In the genomic region with DNA sequence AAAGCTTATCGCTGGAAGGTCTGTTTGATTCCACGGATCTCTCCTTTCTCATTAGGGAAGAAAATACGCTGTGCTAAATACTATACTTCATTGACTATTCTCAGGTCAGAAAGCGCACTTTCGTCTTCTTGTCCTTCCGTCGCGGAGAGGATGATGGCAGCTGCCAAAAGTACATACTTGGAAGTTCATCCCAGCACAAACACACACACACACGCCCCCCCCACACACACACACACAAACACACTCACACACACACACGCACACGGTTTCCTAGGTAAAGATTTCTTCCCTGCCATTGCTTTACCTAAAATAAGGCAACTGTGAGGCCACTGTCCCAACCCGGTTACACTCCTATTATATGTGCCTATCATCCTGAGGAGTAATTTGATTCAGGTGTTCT, we compare ENCODE assay signal across 11 cellular contexts. TPM values are rescaled to one million over a fixed set of nuclear protein-coding genes. Genes with fewer than 3 reads are reported as not detected.
A peak's percentile ranks its signal among the peaks of the same experiment; 100 is the strongest.
DNase-seq lines count a peak whose midpoint lies in the region; ATAC-seq, FAIRE-seq and TF ChIP-seq lines count a peak whose summit lies in the region.
"Not testable (repeated sequence)": the region's sequence is repeated elsewhere in the genome, so short reads cannot be mapped to it uniquely, and the experiment has no call there.
"Had no signal": no experiment of that assay in that cellular context is flagged by ENCODE, and none has a peak within 500 bp of the region (broad histone marks: within the 10 kb centered on the region; RNA-seq: fewer than 3 reads in every experiment).

No MANE protein-coding gene starts in this region.

- not testable (repeated sequence) for H3K27ac ChIP-seq in SJSA1; kidney (ENCODE audit: low read depth in 2 of 2, low read length in 2 of 2); sigmoid colon; upper lobe of right lung

- BruUV-seq in MCF 10A (replicated peaks; lab: Mats Ljungman, UMichigan) = not testable (repeated sequence)

- not testable (repeated sequence) for H3K4me1 Mint-ChIP-seq in MCF 10A (ENCODE audit: insufficient read depth, unreplicated experiment); natural killer cell

- not testable (repeated sequence) for H3K36me3 ChIP-seq in SJSA1; kidney (ENCODE audit: control insufficient read depth in 1 of 2, insufficient read depth in 2 of 2, low read length in 2 of 2); sigmoid colon; upper lobe of right lung

- ATAC-seq in Right ventricle myocardium inferior, natural killer cell, upper lobe of right lung: not testable (repeated sequence)

- not testable (repeated sequence) for H3K27ac Mint-ChIP-seq in MCF 10A (ENCODE audit: low read depth, unreplicated experiment); natural killer cell

- intact Hi-C loops in MCF 10A (cut with micrococcal nuclease); Right ventricle myocardium inferior (cut with DNase I); kidney (cut with DNase I); natural killer cell (cut with micrococcal nuclease); sigmoid colon (cut with DNase I); upper lobe of right lung (cut with DNase I): not testable (repeated sequence)

- POLR2A ChIA-PET in MCF 10A (lab: Yijun Ruan, JAX) = not testable (repeated sequence)

- CTCF ChIA-PET in MCF 10A (lab: Yijun Ruan, JAX) = not testable (repeated sequence)

- not testable (repeated sequence) for H3K27me3 ChIP-seq in SJSA1 (replicated peaks); sigmoid colon; upper lobe of right lung

- not testable (repeated sequence) for H3K4me1 ChIP-seq in SJSA1 (replicated peaks); kidney (ENCODE audit: control insufficient read depth in 1 of 2, insufficient read depth in 1 of 2, low read depth in 1 of 2, low read length in 2 of 2); sigmoid colon; upper lobe of right lung

- H3K27me3 Mint-ChIP-seq in MCF 10A (ENCODE audit: insufficient read depth, unreplicated experiment); natural killer cell (ENCODE audit: low read depth in 2 of 2): not testable (repeated sequence)

- H3K36me3 Mint-ChIP-seq in MCF 10A (ENCODE audit: insufficient read depth, unreplicated experiment); natural killer cell: not testable (repeated sequence)

- FAIRE-seq in kidney (lab: Jason Lieb, UNC) = not testable (repeated sequence)

- TF ChIP-seq CTCF in GM12865 (IDR thresholded peaks at IDR 0.05; ENCODE audit: insufficient read depth, low read depth, low read length, missing control alignments); MCF 10A (IDR thresholded peaks at IDR 0.05; ENCODE audit: unreplicated experiment); kidney (IDR thresholded peaks at IDR 0.05; ENCODE audit: borderline replicate concordance, extremely low read depth, insufficient read depth); natural killer cell (IDR thresholded peaks at IDR 0.05); sigmoid colon (IDR thresholded peaks at IDR 0.05); upper lobe of right lung (IDR thresholded peaks at IDR 0.05): not testable (repeated sequence)

- not testable (repeated sequence) for TF ChIP-seq EP300 in sigmoid colon (IDR thresholded peaks at IDR 0.05)

- DNase-seq in GM12865 (ENCODE audit: low read depth) (peak; percentile 0), SJSA1 (ENCODE audit: low read depth in 1 of 2, low spot score in 2 of 2) (peak; percentile 0 to 54), MCF 10A (ENCODE audit: unreplicated experiment) (peak; percentile 0), Right ventricle myocardium inferior (ENCODE audit: missing footprints) (peak; percentile 35), kidney (peak; percentile 10), natural killer cell (peak; percentile 11), sigmoid colon (peak; percentile 40), upper lobe of right lung (peak; percentile 38)

- H3K4me3 ChIP-seq in GM12865 (ENCODE audit: low read depth, low read length); SJSA1; kidney (ENCODE audit: low read length in 2 of 2); sigmoid colon; upper lobe of right lung: not testable (repeated sequence)

- not testable (repeated sequence) for H3K9me3 ChIP-seq in SJSA1 (replicated peaks); kidney (ENCODE audit: control insufficient read depth in 1 of 2, low read length in 2 of 2); sigmoid colon; upper lobe of right lung

- TF ChIP-seq POLR2A in sigmoid colon (IDR thresholded peaks at IDR 0.05) = not testable (repeated sequence)

- H3K4me3 Mint-ChIP-seq in MCF 10A (ENCODE audit: unreplicated experiment); natural killer cell: not testable (repeated sequence)

- WGBS in sigmoid colon, 2 donors = 83 to 88% methylated on average over 11 of the region's 12 CpGs

- not testable (repeated sequence) for H3K9ac ChIP-seq in kidney (ENCODE audit: low read length in 2 of 2)

- H3K9me3 Mint-ChIP-seq in MCF 10A (ENCODE audit: unreplicated experiment); natural killer cell: not testable (repeated sequence)

RNA-seq across cellular contexts. Expression of a gene that starts 4.3 kb away (rescaled TPM):
- not detected in 2 replicates for total RNA-seq in SJSA1 (2014; rRNA removed; shearing (Covaris generic))
- total RNA-seq in MCF 10A (2022) = not detected in 2 replicates
- total RNA-seq in Right ventricle myocardium inferior = not detected
- not detected for total RNA-seq in kidney
- polyA plus RNA-seq in kidney (ENCODE audit: insufficient read depth, low read depth, low replicate concordance) = not detected
- not detected for total RNA-seq in natural killer cell
- not detected for total RNA-seq in sigmoid colon
- not detected for polyA plus RNA-seq in sigmoid colon
- not detected for total RNA-seq in upper lobe of right lung
- total RNA-seq: H1, HFFc6 had no signal
- polyA plus RNA-seq: AG04450, H1 had no signal

RNA-seq across cellular contexts. Expression of a gene that starts 5.2 kb away (rescaled TPM):
- not detected in 2 replicates for total RNA-seq in SJSA1 (2014; rRNA removed; shearing (Covaris generic))
- total RNA-seq in MCF 10A (2022) = not detected in 2 replicates
- not detected for total RNA-seq in Right ventricle myocardium inferior
- 0.41 TPM for total RNA-seq in kidney
- polyA plus RNA-seq in kidney (ENCODE audit: insufficient read depth, low read depth, low replicate concordance) = not detected
- total RNA-seq in natural killer cell = not detected
- not detected for total RNA-seq in sigmoid colon
- polyA plus RNA-seq in sigmoid colon = not detected
- total RNA-seq in upper lobe of right lung = not detected
- total RNA-seq: H1, HFFc6 had no signal
- polyA plus RNA-seq: AG04450, H1 had no signal

RNA-seq across cellular contexts. Expression of a gene that starts 10.0 kb away (rescaled TPM):
- not detected in 2 replicates for total RNA-seq in SJSA1 (2014; rRNA removed; shearing (Covaris generic))
- total RNA-seq in MCF 10A (2022) = not detected in 2 replicates
- total RNA-seq in Right ventricle myocardium inferior = not detected
- total RNA-seq in kidney = not detected
- not detected for polyA plus RNA-seq in kidney (ENCODE audit: insufficient read depth, low read depth, low replicate concordance)
- total RNA-seq in natural killer cell = not detected
- not detected for total RNA-seq in sigmoid colon
- polyA plus RNA-seq in sigmoid colon = not detected
- not detected for total RNA-seq in upper lobe of right lung
- total RNA-seq: H1, HFFc6 had no signal
- polyA plus RNA-seq: AG04450, H1 had no signal

RNA-seq across cellular contexts. Expression of a gene that starts 13.8 kb away (rescaled TPM):
- total RNA-seq in SJSA1 (2014; rRNA removed; shearing (Covaris generic)) = not detected in 2 replicates
- not detected in 2 replicates for total RNA-seq in MCF 10A (2022)
- not detected for total RNA-seq in Right ventricle myocardium inferior
- not detected for total RNA-seq in kidney
- polyA plus RNA-seq in kidney (ENCODE audit: insufficient read depth, low read depth, low replicate concordance) = not detected
- total RNA-seq in natural killer cell = not detected
- total RNA-seq in sigmoid colon = not detected
- polyA plus RNA-seq in sigmoid colon = not detected
- total RNA-seq in upper lobe of right lung = not detected
- total RNA-seq: H1, HFFc6 had no signal
- polyA plus RNA-seq: AG04450, H1 had no signal

RNA-seq across cellular contexts. Expression of a gene that starts 14.7 kb away (rescaled TPM):
- total RNA-seq in SJSA1 (2014; rRNA removed; shearing (Covaris generic)) = not detected in 2 replicates
- not detected in 2 replicates for total RNA-seq in MCF 10A (2022)
- total RNA-seq in Right ventricle myocardium inferior = not detected
- not detected for total RNA-seq in kidney
- not detected for polyA plus RNA-seq in kidney (ENCODE audit: insufficient read depth, low read depth, low replicate concordance)
- not detected for total RNA-seq in natural killer cell
- total RNA-seq in sigmoid colon = not detected
- polyA plus RNA-seq in sigmoid colon = not detected
- not detected for total RNA-seq in upper lobe of right lung
- total RNA-seq: H1, HFFc6 had no signal
- polyA plus RNA-seq: AG04450, H1 had no signal
